ENCODE assay signal across 8 cellular contexts in genomic region chr5:125835293-125836172, GRCh38.
DNase-seq lines count a peak whose midpoint lies in the region; ATAC-seq, FAIRE-seq and TF ChIP-seq lines count a peak whose summit lies in the region.

No MANE protein-coding gene starts in this region.

- H4K20me1 ChIP-seq in HepG2 (ENCODE audit: insufficient read depth, low read length), result no peaks in the 10 kb centered on the region

- peak; percentile 40; the same call in 1 of the 2 replicates for TF ChIP-seq RAD21 in HepG2 (CRISPR knock-in tag; IDR thresholded peaks at IDR 0.05)

- intact Hi-C loops in Caco-2 (cut with micrococcal nuclease; ENCODE audit: unreplicated experiment) (loop anchor here (2.0 kb wide), 2 partner anchors 423 to 927 kb away; no protein-coding TSS in a partner anchor), HepG2 (cut with micrococcal nuclease; ENCODE audit: unreplicated experiment) (loop anchor here (1.0 to 10.0 kb wide), 2 partner anchors 1311 to 1898 kb away; no protein-coding TSS in a partner anchor), vagina (cut with DNase I) (no loop called here)

- CTCF ChIA-PET in Caco-2 (lab: Charles Lee), result interaction anchor here (0.8 to 1.1 kb wide), 3 partner anchors 61 to 1871 kb away, joined by 3 read pairs; no protein-coding TSS in a partner anchor
- CTCF ChIA-PET in HepG2 (lab: Yijun Ruan, JAX; ENCODE audit: low intra/inter-chr PET ratio, low total read pairs), result no interaction called here

- ATAC-seq in GM21360 (IDR thresholded peaks at IDR 0.05; ENCODE audit: unreplicated experiment), result peak; percentile 92
- ATAC-seq in HepG2, result peak; percentile 87
- ATAC-seq in HG02840 (IDR thresholded peaks at IDR 0.05; ENCODE audit: low FRiP score, unreplicated experiment), result no peak
- no peak for ATAC-seq in activated naive CD4-positive, alpha-beta T cell treated with anti-CD3 and anti-CD28 coated beads, Interleukin-2, amount 50 U/mL, for 72 hours

- H3K36me3 Mint-ChIP-seq in Caco-2 (ENCODE audit: insufficient read depth, unreplicated experiment) (no peaks in the 10 kb centered on the region), chondrocyte (ENCODE audit: low read depth) (peaks cover 6% of the 10 kb centered on the region)
- no peaks in the 10 kb centered on the region for H3K36me3 Mint-ChIP-seq in activated naive CD4-positive, alpha-beta T cell treated with anti-CD3 and anti-CD28 coated beads, Interleukin-2, amount 50 U/mL, for 72 hours

- WGBS in HepG2 (ENCODE audit: low lambda C conversion rate), result 15% methylated on average over 11 of the region's 11 CpGs

- H3K9me3 Mint-ChIP-seq in Caco-2 (ENCODE audit: unreplicated experiment) (peaks cover 3% of the 10 kb centered on the region), chondrocyte (ENCODE audit: low read depth) (peaks cover 10% of the 10 kb centered on the region)
- H3K9me3 Mint-ChIP-seq in activated naive CD4-positive, alpha-beta T cell treated with anti-CD3 and anti-CD28 coated beads, Interleukin-2, amount 50 U/mL, for 72 hours, result peaks cover 14 to 15% of the 10 kb centered on the region in 2 donors

- H2AFZ ChIP-seq in HepG2 (ENCODE audit: low read length), result no peak overlapping the region

- H3K4me3 Mint-ChIP-seq in Caco-2 (ENCODE audit: unreplicated experiment), result no peak overlapping the region
- no peak overlapping the region for H3K4me3 Mint-ChIP-seq in chondrocyte (ENCODE audit: unreplicated experiment)

- H3K4me1 Mint-ChIP-seq in Caco-2 (ENCODE audit: low read depth, unreplicated experiment) (no peaks in the 10 kb centered on the region), chondrocyte (ENCODE audit: low read depth) (peaks cover 7% of the 10 kb centered on the region)

- in situ Hi-C loops in HepG2 (cut with HindIII; ENCODE audit: extremely low pct_ligation_motif_present, low pct_unique_long_range_greater_than_20kb), result no loop called here

- no peak overlapping the region for H3K27ac Mint-ChIP-seq in Caco-2 (ENCODE audit: unreplicated experiment)
- no peak overlapping the region for H3K27ac Mint-ChIP-seq in chondrocyte (ENCODE audit: unreplicated experiment)
- no peak overlapping the region for H3K27ac Mint-ChIP-seq in activated naive CD4-positive, alpha-beta T cell treated with anti-CD3 and anti-CD28 coated beads, Interleukin-2, amount 50 U/mL, for 72 hours

- H3K9me3 ChIP-seq in Caco-2, result no peaks in the 10 kb centered on the region
- H3K9me3 ChIP-seq in HepG2 (ENCODE audit: low read length), result peaks cover 14% of the 10 kb centered on the region
- no peaks in the 10 kb centered on the region for H3K9me3 ChIP-seq in vagina

- peak; percentile 43 to 44 for DNase-seq in Caco-2
- DNase-seq in Kasumi-1 (lab: John Stamatoyannopoulos, UW), result peak; percentile 28 to 39
- no peak for DNase-seq in chondrocyte (ENCODE audit: low spot score)
- DNase-seq in HepG2 (ENCODE audit: low spot score), result peak; percentile 1
- no peak for DNase-seq in vagina (ENCODE audit: extremely low spot score in 2 of 2)
- DNase-seq in activated naive CD4-positive, alpha-beta T cell treated with anti-CD3 and anti-CD28 coated beads, Interleukin-2, amount 50 U/mL, for 72 hours (ENCODE audit: low spot score in 2 of 2), result no peak

- FAIRE-seq in HepG2 (lab: Jason Lieb, UNC), result peak; percentile 12

- H3K4me1 ChIP-seq in Caco-2 (no peaks in the 10 kb centered on the region), HepG2 (ENCODE audit: insufficient read depth, low read length) (no peaks in the 10 kb centered on the region), vagina (no peaks in the 10 kb centered on the region)

- no peak overlapping the region for H3K9ac ChIP-seq in HepG2 (ENCODE audit: insufficient read depth, low read depth, low read length)

- no peaks in the 10 kb centered on the region for H3K36me3 ChIP-seq in Caco-2 (ENCODE audit: control insufficient read depth, insufficient read depth, low read length)
- H3K36me3 ChIP-seq in HepG2 (replicated peaks in 1 of 2; ENCODE audit: control insufficient read depth in 1 of 2, insufficient read depth in 2 of 2, low read length in 2 of 2), result no peaks in the 10 kb centered on the region
- H3K36me3 ChIP-seq in vagina, result no peaks in the 10 kb centered on the region

- H3K27ac ChIP-seq in HepG2 (ENCODE audit: extremely low read length, insufficient read depth, low read length) (no peak overlapping the region), vagina (no peak overlapping the region)

- TF ChIP-seq POLR2A in HepG2 (IDR thresholded peaks at IDR 0.05; ENCODE audit: insufficient read depth in 1 of 2, low read depth in 2 of 2, low read length in 2 of 2) (no peak), vagina (IDR thresholded peaks at IDR 0.05) (no peak)

- TF ChIP-seq CTCF in Caco-2 (IDR thresholded peaks at IDR 0.05; ENCODE audit: insufficient read depth in 1 of 2, low read depth in 1 of 2, low read length in 1 of 2, severe bottlenecking in 1 of 2, unreplicated experiment in 1 of 2) (peak; percentile 69 to 71), chondrocyte (IDR thresholded peaks at IDR 0.05) (peak; percentile 84), HepG2 (CRISPR knock-in tag; IDR thresholded peaks at IDR 0.05) (peak; percentile 47), vagina (IDR thresholded peaks at IDR 0.05) (peak in 2 of 3 experiments; percentile 24 to 32)

- no peak for TF ChIP-seq EP300 in HepG2 (IDR thresholded peaks at IDR 0.05; ENCODE audit: low read depth in 2 of 2, low read length in 2 of 2)
- no peak for TF ChIP-seq EP300 in HepG2 (CRISPR knock-in tag; IDR thresholded peaks at IDR 0.05; ENCODE audit: borderline replicate concordance)

- no peak overlapping the region for H3K4me2 ChIP-seq in HepG2 (ENCODE audit: low read depth, low read length)

- H3K79me2 ChIP-seq in HepG2 (ENCODE audit: insufficient read depth, low read length), result no peaks in the 10 kb centered on the region

- H3K4me3 ChIP-seq in Caco-2 (ENCODE audit: low read depth, low read length) (no peak overlapping the region), HepG2 (replicated peaks in 1 of 3; ENCODE audit: insufficient read depth in 1 of 3, low read depth in 2 of 3, low read length in 3 of 3) (no peak overlapping the region), vagina (no peak overlapping the region)

- POLR2A ChIA-PET in Caco-2 (lab: Charles Lee) (no interaction called here), HepG2 (lab: Yijun Ruan, JAX) (no interaction called here)

- H3K27me3 ChIP-seq in Caco-2 (replicated peaks; ENCODE audit: control insufficient read depth, insufficient read depth, low read length) (no peaks in the 10 kb centered on the region), HepG2 (ENCODE audit: control insufficient read depth in 1 of 2, insufficient read depth in 2 of 2, low read length in 2 of 2) (no peaks in the 10 kb centered on the region), vagina (no peaks in the 10 kb centered on the region)

- BruUV-seq in Caco-2 (replicated peaks; lab: Mats Ljungman, UMichigan), result no TSS peak
- BruUV-seq in HepG2 (replicated peaks; lab: Mats Ljungman, UMichigan), result no TSS peak

- no peaks in the 10 kb centered on the region for H3K27me3 Mint-ChIP-seq in Caco-2 (ENCODE audit: insufficient read depth, unreplicated experiment)
- no peaks in the 10 kb centered on the region for H3K27me3 Mint-ChIP-seq in chondrocyte (ENCODE audit: low read depth)

TF ChIP-seq in HepG2, 621 proteins besides CTCF, POLR2A, EP300 and RAD21 (continues in another document):
- TF ChIP-seq ZNF687 (CRISPR knock-in tag; IDR thresholded peaks at IDR 0.05) (no peak), GPN1 (CRISPR knock-in tag; IDR thresholded peaks at IDR 0.05; ENCODE audit: borderline replicate concordance) (no peak), ATF4 (CRISPR knock-in tag; IDR thresholded peaks at IDR 0.05) (no peak), ZNF460 (CRISPR knock-in tag; IDR thresholded peaks at IDR 0.05; ENCODE audit: borderline replicate concordance) (no peak), TFDP1 (CRISPR knock-in tag; IDR thresholded peaks at IDR 0.05; ENCODE audit: borderline replicate concordance) (no peak)

Comparison
In these comparisons a context has a peak if more than half of its experiments do, and no peak if none do; other contexts are left out.
1. DNase-seq: peak in Caco-2 (2 of 2), Kasumi-1 (2 of 2) and HepG2 (single experiment); none in chondrocyte (single experiment), vagina (0 of 2) and activated naive CD4-positive, alpha-beta T cell treated with anti-CD3 and anti-CD28 coated beads, Interleukin-2, amount 50 U/mL, for 72 hours (0 of 2).
2. CTCF ChIP-seq: peak in every context shown above with its lines; median percentile 84 in chondrocyte; 70 in Caco-2; 47 in HepG2; 28 in vagina.
3. ATAC-seq: peak in GM21360 (single experiment) and HepG2 (single experiment); none in HG02840 (single experiment) and activated naive CD4-positive, alpha-beta T cell treated with anti-CD3 and anti-CD28 coated beads, Interleukin-2, amount 50 U/mL, for 72 hours (0 of 2).